ENCODE assay signal across 1 cellular context in the genomic region with DNA sequence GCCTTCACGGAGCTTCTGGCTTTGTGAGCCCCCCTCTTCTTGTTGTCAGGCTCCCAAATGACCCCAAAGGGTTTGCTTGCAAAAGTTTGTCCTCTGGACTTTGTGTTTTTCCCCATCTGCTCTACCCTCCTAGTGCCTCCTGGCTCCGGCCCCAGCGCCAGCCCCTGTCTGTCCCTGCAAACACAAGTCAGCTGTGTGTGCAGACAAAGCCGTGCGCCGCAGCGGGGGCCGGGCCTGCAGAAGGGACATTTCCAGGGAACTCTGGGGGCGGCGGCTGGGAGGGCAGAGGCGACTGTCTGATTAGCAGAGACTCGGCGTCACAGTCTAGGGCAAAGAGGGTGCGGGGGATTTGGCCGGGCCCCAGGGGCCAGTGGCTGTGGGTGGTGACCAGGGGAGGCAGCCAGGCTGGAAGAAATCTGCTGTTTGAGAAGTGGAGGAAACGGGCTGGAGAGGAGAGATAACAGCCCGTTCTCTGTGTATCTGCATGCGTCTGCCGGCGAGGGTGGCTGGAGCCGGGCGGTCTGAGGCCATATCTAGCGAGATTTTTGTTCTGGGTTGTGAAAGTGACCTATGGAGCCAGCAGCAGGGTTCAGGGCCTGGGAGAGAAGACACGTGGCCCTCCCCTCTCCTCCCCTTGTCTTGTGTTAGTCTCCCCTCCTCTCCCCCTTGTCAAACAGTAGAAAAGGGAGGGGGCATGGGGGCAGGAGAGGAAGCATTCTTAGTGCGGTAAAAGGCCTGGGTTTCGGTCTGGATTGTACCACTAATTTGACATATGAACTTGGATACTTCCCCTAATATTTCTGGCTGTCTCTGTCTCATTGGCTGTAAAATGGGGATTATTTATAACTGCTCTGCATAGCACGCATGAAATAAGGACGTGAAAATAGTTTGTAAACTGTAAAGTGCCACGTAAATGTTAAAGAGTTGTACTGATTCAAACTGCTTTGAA.
TF ChIP-seq lines count a peak whose summit lies in the region.

No MANE protein-coding gene starts in this region.

TF ChIP-seq in HepG2, 621 proteins besides CTCF, POLR2A, EP300 and RAD21 (continued from another document and continues in another):
- TF ChIP-seq, protein P1, sequence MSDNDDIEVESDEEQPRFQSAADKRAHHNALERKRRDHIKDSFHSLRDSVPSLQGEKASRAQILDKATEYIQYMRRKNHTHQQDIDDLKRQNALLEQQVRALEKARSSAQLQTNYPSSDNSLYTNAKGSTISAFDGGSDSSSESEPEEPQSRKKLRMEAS (IDR thresholded peaks at IDR 0.05) = peak; percentile 90
- TF ChIP-seq ZSCAN29 (CRISPR knock-in tag; conservative IDR thresholded peaks at IDR 0.05) (peak; percentile 84), THAP11 (CRISPR knock-in tag; IDR thresholded peaks at IDR 0.05) (peak; percentile 19; the same call in 1 of the 2 replicates), NFIC (IDR thresholded peaks at IDR 0.05; ENCODE audit: low read length) (peak; percentile 61; the same call in 1 of the 2 replicates), ZNF547 (CRISPR knock-in tag; IDR thresholded peaks at IDR 0.05) (0 out of 2 replicates have a peak, but pooled peaks have one; percentile 48), HOMEZ (CRISPR knock-in tag; IDR thresholded peaks at IDR 0.05; ENCODE audit: low read depth) (no peak), SMC3 (IDR thresholded peaks at IDR 0.05; ENCODE audit: low read length) (no peak), TFDP2 (CRISPR knock-in tag; IDR thresholded peaks at IDR 0.05) (no peak), ZNF569 (CRISPR knock-in tag; IDR thresholded peaks at IDR 0.05; ENCODE audit: borderline replicate concordance) (no peak), ZNF143 (CRISPR knock-in tag; IDR thresholded peaks at IDR 0.05) (no peak), TAF1 (CRISPR knock-in tag; IDR thresholded peaks at IDR 0.05) (peak; percentile 35; the same call in 1 of the 2 replicates), ARID2 (CRISPR knock-in tag; IDR thresholded peaks at IDR 0.05; ENCODE audit: borderline replicate concordance) (no peak), ZNF263 (CRISPR knock-in tag; IDR thresholded peaks at IDR 0.05) (peak; percentile 22; the same call in 1 of the 2 replicates), TOE1 (CRISPR knock-in tag; IDR thresholded peaks at IDR 0.05) (no peak), SRSF1 (optimal IDR thresholded peaks at IDR 0.05; ENCODE audit: low read depth, low read length) (peak; percentile 72), HNF4A (CRISPR knock-in tag; IDR thresholded peaks at IDR 0.05) (peak; percentile 78), KLF15 (CRISPR knock-in tag; IDR thresholded peaks at IDR 0.05; ENCODE audit: borderline replicate concordance) (no peak), RCOR2 (CRISPR knock-in tag; IDR thresholded peaks at IDR 0.05) (no peak), HNF4G (IDR thresholded peaks at IDR 0.05; ENCODE audit: borderline replicate concordance, low read depth, low read length) (peak; percentile 88), HNF4G (CRISPR knock-in tag; IDR thresholded peaks at IDR 0.05; ENCODE audit: borderline replicate concordance, low read depth) (0 out of 2 replicates have a peak, but pooled peaks have one; percentile 34), ELF1 (CRISPR knock-in tag; IDR thresholded peaks at IDR 0.05) (0 out of 2 replicates have a peak, but pooled peaks have one; percentile 5), ZNF850 (CRISPR knock-in tag; conservative IDR thresholded peaks at IDR 0.05) (0 out of 2 replicates have a peak, but pooled peaks have one; percentile 5), GABPB1 (CRISPR knock-in tag; IDR thresholded peaks at IDR 0.05) (peak; percentile 49; the same call in 1 of the 2 replicates), MBNL3 (CRISPR knock-in tag; conservative IDR thresholded peaks at IDR 0.05) (no peak), ZKSCAN1 (IDR thresholded peaks at IDR 0.05; ENCODE audit: low read length) (peak; percentile 57; the same call in 1 of the 2 replicates), MEIS1 (CRISPR knock-in tag; IDR thresholded peaks at IDR 0.05; ENCODE audit: borderline replicate concordance) (no peak), DRAP1 (CRISPR knock-in tag; IDR thresholded peaks at IDR 0.05) (peak; percentile 13; the same call in 1 of the 2 replicates), SCMH1 (CRISPR knock-in tag; IDR thresholded peaks at IDR 0.05; ENCODE audit: borderline replicate concordance) (no peak), PRDM10 (CRISPR knock-in tag; IDR thresholded peaks at IDR 0.05; ENCODE audit: low read depth) (peak; percentile 80; the same call in 1 of the 2 replicates), GZF1 (CRISPR knock-in tag; IDR thresholded peaks at IDR 0.05) (peak; percentile 37; the same call in 1 of the 2 replicates), NFE2L1 (CRISPR knock-in tag; IDR thresholded peaks at IDR 0.05; ENCODE audit: borderline replicate concordance) (no peak)
- TF ChIP-seq, protein P2, sequence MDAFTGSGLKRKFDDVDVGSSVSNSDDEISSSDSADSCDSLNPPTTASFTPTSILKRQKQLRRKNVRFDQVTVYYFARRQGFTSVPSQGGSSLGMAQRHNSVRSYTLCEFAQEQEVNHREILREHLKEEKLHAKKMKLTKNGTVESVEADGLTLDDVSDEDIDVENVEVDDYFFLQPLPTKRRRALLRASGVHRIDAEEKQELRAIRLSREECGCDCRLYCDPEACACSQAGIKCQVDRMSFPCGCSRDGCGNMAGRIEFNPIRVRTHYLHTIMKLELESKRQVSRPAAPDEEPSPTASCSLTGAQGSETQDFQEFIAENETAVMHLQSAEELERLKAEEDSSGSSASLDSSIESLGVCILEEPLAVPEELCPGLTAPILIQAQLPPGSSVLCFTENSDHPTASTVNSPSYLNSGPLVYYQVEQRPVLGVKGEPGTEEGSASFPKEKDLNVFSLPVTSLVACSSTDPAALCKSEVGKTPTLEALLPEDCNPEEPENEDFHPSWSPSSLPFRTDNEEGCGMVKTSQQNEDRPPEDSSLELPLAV (CRISPR knock-in tag; conservative IDR thresholded peaks at IDR 0.05; ENCODE audit: low read depth) = no peak
- TF ChIP-seq, protein P3, sequence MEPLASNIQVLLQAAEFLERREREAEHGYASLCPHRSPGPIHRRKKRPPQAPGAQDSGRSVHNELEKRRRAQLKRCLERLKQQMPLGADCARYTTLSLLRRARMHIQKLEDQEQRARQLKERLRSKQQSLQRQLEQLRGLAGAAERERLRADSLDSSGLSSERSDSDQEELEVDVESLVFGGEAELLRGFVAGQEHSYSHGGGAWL (CRISPR knock-in tag; IDR thresholded peaks at IDR 0.05) = no peak
- TF ChIP-seq, protein P4, sequence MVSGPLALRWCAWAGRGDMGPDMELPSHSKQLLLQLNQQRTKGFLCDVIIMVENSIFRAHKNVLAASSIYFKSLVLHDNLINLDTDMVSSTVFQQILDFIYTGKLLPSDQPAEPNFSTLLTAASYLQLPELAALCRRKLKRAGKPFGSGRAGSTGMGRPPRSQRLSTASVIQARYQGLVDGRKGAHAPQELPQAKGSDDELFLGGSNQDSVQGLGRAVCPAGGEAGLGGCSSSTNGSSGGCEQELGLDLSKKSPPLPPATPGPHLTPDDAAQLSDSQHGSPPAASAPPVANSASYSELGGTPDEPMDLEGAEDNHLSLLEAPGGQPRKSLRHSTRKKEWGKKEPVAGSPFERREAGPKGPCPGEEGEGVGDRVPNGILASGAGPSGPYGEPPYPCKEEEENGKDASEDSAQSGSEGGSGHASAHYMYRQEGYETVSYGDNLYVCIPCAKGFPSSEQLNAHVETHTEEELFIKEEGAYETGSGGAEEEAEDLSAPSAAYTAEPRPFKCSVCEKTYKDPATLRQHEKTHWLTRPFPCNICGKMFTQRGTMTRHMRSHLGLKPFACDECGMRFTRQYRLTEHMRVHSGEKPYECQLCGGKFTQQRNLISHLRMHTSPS (CRISPR knock-in tag; IDR thresholded peaks at IDR 0.05; ENCODE audit: low read depth) = 0 out of 2 replicates have a peak, but pooled peaks have one; percentile 20
- TF ChIP-seq, protein P5, sequence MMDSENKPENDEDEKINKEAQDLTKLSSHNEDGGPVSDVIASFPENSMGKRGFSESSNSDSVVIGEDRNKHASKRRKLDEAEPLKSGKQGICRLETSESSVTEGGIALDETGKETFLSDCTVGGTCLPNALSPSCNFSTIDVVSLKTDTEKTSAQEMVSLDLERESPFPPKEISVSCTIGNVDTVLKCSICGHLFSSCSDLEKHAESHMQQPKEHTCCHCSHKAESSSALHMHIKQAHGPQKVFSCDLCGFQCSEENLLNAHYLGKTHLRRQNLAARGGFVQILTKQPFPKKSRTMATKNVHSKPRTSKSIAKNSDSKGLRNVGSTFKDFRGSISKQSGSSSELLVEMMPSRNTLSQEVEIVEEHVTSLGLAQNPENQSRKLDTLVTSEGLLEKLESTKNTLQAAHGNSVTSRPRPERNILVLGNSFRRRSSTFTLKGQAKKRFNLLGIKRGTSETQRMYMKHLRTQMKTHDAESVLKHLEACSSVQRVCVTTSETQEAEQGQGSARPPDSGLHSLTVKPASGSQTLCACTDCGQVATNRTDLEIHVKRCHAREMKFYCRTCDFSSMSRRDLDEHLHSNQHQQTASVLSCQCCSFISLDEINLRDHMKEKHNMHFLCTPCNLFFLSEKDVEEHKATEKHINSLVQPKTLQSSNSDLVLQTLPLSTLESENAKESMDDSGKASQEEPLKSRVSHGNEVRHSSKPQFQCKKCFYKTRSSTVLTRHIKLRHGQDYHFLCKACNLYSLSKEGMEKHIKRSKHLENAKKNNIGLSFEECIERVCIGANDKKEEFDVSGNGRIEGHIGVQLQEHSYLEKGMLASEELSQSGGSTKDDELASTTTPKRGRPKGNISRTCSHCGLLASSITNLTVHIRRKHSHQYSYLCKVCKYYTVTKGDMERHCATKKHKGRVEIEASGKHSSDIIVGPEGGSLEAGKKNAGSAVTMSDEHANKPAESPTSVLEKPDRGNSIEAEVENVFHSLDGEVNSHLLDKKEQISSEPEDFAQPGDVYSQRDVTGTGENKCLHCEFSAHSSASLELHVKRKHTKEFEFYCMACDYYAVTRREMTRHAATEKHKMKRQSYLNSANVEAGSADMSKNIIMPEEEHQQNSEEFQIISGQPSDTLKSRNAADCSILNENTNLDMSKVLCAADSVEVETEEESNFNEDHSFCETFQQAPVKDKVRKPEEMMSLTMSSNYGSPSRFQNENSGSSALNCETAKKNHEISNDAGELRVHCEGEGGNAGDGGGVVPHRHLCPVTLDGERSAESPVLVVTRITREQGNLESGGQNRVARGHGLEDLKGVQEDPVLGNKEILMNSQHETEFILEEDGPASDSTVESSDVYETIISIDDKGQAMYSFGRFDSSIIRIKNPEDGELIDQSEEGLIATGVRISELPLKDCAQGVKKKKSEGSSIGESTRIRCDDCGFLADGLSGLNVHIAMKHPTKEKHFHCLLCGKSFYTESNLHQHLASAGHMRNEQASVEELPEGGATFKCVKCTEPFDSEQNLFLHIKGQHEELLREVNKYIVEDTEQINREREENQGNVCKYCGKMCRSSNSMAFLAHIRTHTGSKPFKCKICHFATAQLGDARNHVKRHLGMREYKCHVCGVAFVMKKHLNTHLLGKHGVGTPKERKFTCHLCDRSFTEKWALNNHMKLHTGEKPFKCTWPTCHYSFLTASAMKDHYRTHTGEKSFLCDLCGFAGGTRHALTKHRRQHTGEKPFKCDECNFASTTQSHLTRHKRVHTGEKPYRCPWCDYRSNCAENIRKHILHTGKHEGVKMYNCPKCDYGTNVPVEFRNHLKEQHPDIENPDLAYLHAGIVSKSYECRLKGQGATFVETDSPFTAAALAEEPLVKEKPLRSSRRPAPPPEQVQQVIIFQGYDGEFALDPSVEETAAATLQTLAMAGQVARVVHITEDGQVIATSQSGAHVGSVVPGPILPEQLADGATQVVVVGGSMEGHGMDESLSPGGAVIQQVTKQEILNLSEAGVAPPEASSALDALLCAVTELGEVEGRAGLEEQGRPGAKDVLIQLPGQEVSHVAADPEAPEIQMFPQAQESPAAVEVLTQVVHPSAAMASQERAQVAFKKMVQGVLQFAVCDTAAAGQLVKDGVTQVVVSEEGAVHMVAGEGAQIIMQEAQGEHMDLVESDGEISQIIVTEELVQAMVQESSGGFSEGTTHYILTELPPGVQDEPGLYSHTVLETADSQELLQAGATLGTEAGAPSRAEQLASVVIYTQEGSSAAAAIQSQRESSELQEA (CRISPR knock-in tag; IDR thresholded peaks at IDR 0.05; ENCODE audit: not compliant biosample characterization) = no peak
